In genomic region chr15:84818221-84819131, GRCh38 we compare ENCODE assay signal across 1 cellular context.
TF ChIP-seq lines count a peak whose summit lies in the region.

No MANE protein-coding gene starts in this region.

TF ChIP-seq in HepG2, 621 proteins besides CTCF, POLR2A, EP300 and RAD21 (continued from another document and continues in another):
- TF ChIP-seq RERE (CRISPR knock-in tag; IDR thresholded peaks at IDR 0.05; ENCODE audit: low read depth) (no peak), ZNF614 (CRISPR knock-in tag; IDR thresholded peaks at IDR 0.05; ENCODE audit: borderline replicate concordance) (peak; percentile 22; the same call in 1 of the 2 replicates), POGZ (CRISPR knock-in tag; IDR thresholded peaks at IDR 0.05) (no peak), HOXA5 (CRISPR knock-in tag; IDR thresholded peaks at IDR 0.05) (0 out of 2 replicates have a peak, but pooled peaks have one; percentile 25), HMGA1 (CRISPR knock-in tag; conservative IDR thresholded peaks at IDR 0.05) (no peak), ZNF674 (CRISPR knock-in tag; IDR thresholded peaks at IDR 0.05; ENCODE audit: low read depth) (no peak), MLLT10 (CRISPR knock-in tag; IDR thresholded peaks at IDR 0.05) (no peak), AGO1 (IDR thresholded peaks at IDR 0.05; ENCODE audit: low read depth, low read length, poor library complexity, severe bottlenecking) (no peak), CREB1 (IDR thresholded peaks at IDR 0.05) (no peak), CREB1 (CRISPR knock-in tag; IDR thresholded peaks at IDR 0.05) (no peak), USF2 (IDR thresholded peaks at IDR 0.05; ENCODE audit: low read depth, low read length) (no peak), USF2 (CRISPR knock-in tag; IDR thresholded peaks at IDR 0.05; ENCODE audit: borderline replicate concordance) (no peak; the same call in 1 of the 2 replicates), KDM2A (CRISPR knock-in tag; IDR thresholded peaks at IDR 0.05; ENCODE audit: borderline replicate concordance, low read depth) (no peak), RBM22 (optimal IDR thresholded peaks at IDR 0.05; ENCODE audit: low read length) (no peak), TGIF2 (CRISPR knock-in tag; IDR thresholded peaks at IDR 0.05) (no peak), ARNT2 (CRISPR knock-in tag; IDR thresholded peaks at IDR 0.05; ENCODE audit: low read depth) (no peak), ZFP1 (CRISPR knock-in tag; IDR thresholded peaks at IDR 0.05) (no peak; the same call in 1 of the 2 replicates), TBX2 (CRISPR knock-in tag; IDR thresholded peaks at IDR 0.05; ENCODE audit: borderline replicate concordance) (0 out of 2 replicates have a peak, but pooled peaks have one; percentile 35), PHF21A (CRISPR knock-in tag; IDR thresholded peaks at IDR 0.05) (peak; percentile 58), ZNF720 (CRISPR knock-in tag; IDR thresholded peaks at IDR 0.05) (no peak), GMEB2 (CRISPR knock-in tag; IDR thresholded peaks at IDR 0.05; ENCODE audit: low read depth) (no peak), BCLAF1 (IDR thresholded peaks at IDR 0.05) (no peak), ARNTL (CRISPR knock-in tag; IDR thresholded peaks at IDR 0.05) (no peak), ASH2L (IDR thresholded peaks at IDR 0.05; ENCODE audit: insufficient read length, low read depth, low read length) (no peak), THYN1 (CRISPR knock-in tag; IDR thresholded peaks at IDR 0.05; ENCODE audit: borderline replicate concordance, low read depth) (no peak), ZBTB3 (CRISPR knock-in tag; IDR thresholded peaks at IDR 0.05; ENCODE audit: borderline replicate concordance, low read depth) (no peak), CC2D1A (CRISPR knock-in tag; IDR thresholded peaks at IDR 0.05) (no peak), MXI1 (IDR thresholded peaks at IDR 0.05; ENCODE audit: borderline replicate concordance, low read depth, low read length) (peak; percentile 54; the same call in 1 of the 3 replicates), CAMTA2 (CRISPR knock-in tag; IDR thresholded peaks at IDR 0.05; ENCODE audit: borderline replicate concordance) (no peak), ZNF567 (CRISPR knock-in tag; IDR thresholded peaks at IDR 0.05; ENCODE audit: borderline replicate concordance) (no peak), ZNF850 (CRISPR knock-in tag; conservative IDR thresholded peaks at IDR 0.05) (no peak), MEIS2 (CRISPR knock-in tag; IDR thresholded peaks at IDR 0.05) (no peak), ATF3 (CRISPR knock-in tag; IDR thresholded peaks at IDR 0.05) (no peak), ZNF501 (CRISPR knock-in tag; IDR thresholded peaks at IDR 0.05) (no peak), PBX2 (CRISPR knock-in tag; IDR thresholded peaks at IDR 0.05) (no peak), ELK4 (CRISPR knock-in tag; IDR thresholded peaks at IDR 0.05; ENCODE audit: borderline replicate concordance) (no peak), ZFX (CRISPR knock-in tag; IDR thresholded peaks at IDR 0.05; ENCODE audit: low read depth) (no peak; the same call in 1 of the 2 replicates), MAX (IDR thresholded peaks at IDR 0.05) (peak; percentile 34), HMGXB4 (CRISPR knock-in tag; IDR thresholded peaks at IDR 0.05; ENCODE audit: borderline replicate concordance in 1 of 2, low read depth in 1 of 2) (0 out of 4 replicates have a peak, but pooled peaks of 1 of the 2 experiments have one; percentile 33), ZNF263 (CRISPR knock-in tag; IDR thresholded peaks at IDR 0.05) (0 out of 2 replicates have a peak, but pooled peaks have one; percentile 17), KLF9 (CRISPR knock-in tag; IDR thresholded peaks at IDR 0.05; ENCODE audit: low read depth) (no peak), ZNF280B (CRISPR knock-in tag; IDR thresholded peaks at IDR 0.05; ENCODE audit: borderline replicate concordance) (no peak)
